Comparison of ENCODE assay signal across 18 cellular contexts in genomic region chr9:131348631-131349521, GRCh38. TPM values are rescaled to one million over a fixed set of nuclear protein-coding genes. Genes with fewer than 3 reads are reported as not detected.
DNase-seq lines count a peak whose midpoint lies in the region; TF ChIP-seq lines count a peak whose summit lies in the region.
"Had no signal": no experiment of that assay in that cellular context is flagged by ENCODE, and none has a peak within 500 bp of the region (broad histone marks: within the 10 kb centered on the region; RNA-seq: fewer than 3 reads in every experiment).

No MANE protein-coding gene starts in this region.

- no peak overlapping the region for H4K8ac ChIP-seq in neuronal stem cell (ENCODE audit: low read depth, low read length)

- no peaks in the 10 kb centered on the region for H3K27me3 ChIP-seq in neuronal stem cell (ENCODE audit: control insufficient read depth in 3 of 3, insufficient read depth in 3 of 3, low read depth in 1 of 3, low read length in 3 of 3)
- H3K27me3 ChIP-seq: colonic mucosa, hepatocyte, right atrium auricular region had no signal

- no peak overlapping the region for H3K14ac ChIP-seq in neuronal stem cell (ENCODE audit: low read length)

- H3K4me1 ChIP-seq in neuronal stem cell (ENCODE audit: control insufficient read depth in 2 of 2, insufficient read depth in 1 of 2, low read depth in 1 of 2, low read length in 2 of 2): peaks cover 3 to 8% of the 10 kb centered on the region in 2 donors

- in situ Hi-C loops in astrocyte of the cerebellum (cut with HindIII; ENCODE audit: low sequenced_read_pairs) (no loop called here), GM13976 (cut with MboI; ENCODE audit: low sequenced_read_pairs, unreplicated experiment) (no loop called here)

- no peak overlapping the region for H3K23ac ChIP-seq in neuronal stem cell (ENCODE audit: low read depth, low read length, poor library complexity)

- DNase-seq in HEK293T (ENCODE audit: extremely low spot score) (peak; percentile 13), astrocyte of the cerebellum (ENCODE audit: low read depth) (no peak), neuronal stem cell (ENCODE audit: low spot score) (no peak), GM13976 (ENCODE audit: low spot score) (no peak), NCI-H526 treated with DMSO at 0.1 percent for 48 hours (lab: John Stamatoyannopoulos, UW) (no peak), substantia nigra (lab: John Stamatoyannopoulos, UW) (no peak)
- DNase-seq in effector CD4-positive, alpha-beta T cell: no peak
- DNase-seq: activated CD4-positive, alpha-beta T cell treated with anti-CD3 and anti-CD28 coated beads, Interleukin-2, amount 10 ng/mL, durations not matched to agents 24 days and 14 days; activated T-cell treated with anti-CD3 and anti-CD28 coated beads, Interleukin-2, amount 50 U/mL, for 1 hour; CD4-positive, alpha-beta memory T cell; colonic mucosa; NCI-H1048; stimulated activated CD4-positive, alpha-beta T cell treated with anti-CD3 and anti-CD28 coated beads, Interleukin-2, amount 100 ng/mL, for 48 hours; T-helper 17 cell had no signal

- peak overlapping the region; percentile 82 for H2BK15ac ChIP-seq in neuronal stem cell (ENCODE audit: low read length)

- CTCF ChIA-PET in HEK293T (lab: Yijun Ruan, JAX): interaction anchor here (0.5 to 1.3 kb wide), 9 partner anchors 11 to 398 kb away, joined by 3 to 7 read pairs (median 3); no protein-coding TSS in a partner anchor

- WGBS in neuronal stem cell (ENCODE audit: extremely low coverage in 2 of 2, insufficient read length in 2 of 2, insufficient replicate concordance in 1 of 2), 2 donors: no CpG with 5 or more reads among the region's 10 CpGs

- H3K4me3 ChIP-seq in astrocyte of the cerebellum (ENCODE audit: low read depth, low read length) (no peak overlapping the region), neuronal stem cell (ENCODE audit: low read length in 2 of 2) (no peak overlapping the region)
- H3K4me3 ChIP-seq: colonic mucosa, hepatocyte had no signal

- POLR2A ChIA-PET in HEK293T (lab: Yijun Ruan, JAX): interaction anchor here (0.6 kb wide), 1 partner anchor 296 kb away, joined by 3 read pairs; no protein-coding TSS in a partner anchor

- H2AK5ac ChIP-seq in neuronal stem cell (ENCODE audit: low read depth, low read length): peak overlapping the region; percentile 91

- no peak overlapping the region for H3K18ac ChIP-seq in neuronal stem cell (ENCODE audit: low read length)

- no peak for TF ChIP-seq CTCF in C4-2B (conservative IDR thresholded peaks at IDR 0.05)
- TF ChIP-seq CTCF in astrocyte of the cerebellum (IDR thresholded peaks at IDR 0.05; ENCODE audit: low read depth, low read length, missing control alignments): peak; percentile 5
- TF ChIP-seq CTCF in GM13976 (IDR thresholded peaks at IDR 0.05; ENCODE audit: borderline replicate concordance, control extremely low read depth, extremely low read depth, insufficient read depth, missing control alignments): no peak

- H3K79me1 ChIP-seq in neuronal stem cell (ENCODE audit: low read depth, low read length): no peaks in the 10 kb centered on the region

- no peak overlapping the region for H3K4me2 ChIP-seq in neuronal stem cell (ENCODE audit: insufficient read depth, low read length, poor library complexity, severe bottlenecking)

- no peak overlapping the region for H2BK120ac ChIP-seq in neuronal stem cell (ENCODE audit: low read depth, low read length)

- H3K27ac ChIP-seq in C4-2B (peak overlapping the region; percentile 60), neuronal stem cell (replicated peaks; ENCODE audit: low read length) (no peak overlapping the region), substantia nigra (ENCODE audit: low read depth, low read length, poor library complexity, severe bottlenecking) (no peak overlapping the region)
- H3K27ac ChIP-seq: colonic mucosa, esophagus muscularis mucosa, hepatocyte, right atrium auricular region had no signal

- no peak overlapping the region for H2BK12ac ChIP-seq in neuronal stem cell (ENCODE audit: low read length)

- H3K9ac ChIP-seq in neuronal stem cell (ENCODE audit: low read depth, low read length, poor library complexity): no peak overlapping the region

- H2BK5ac ChIP-seq in neuronal stem cell (ENCODE audit: low read length): no peak overlapping the region

- H3K4ac ChIP-seq in neuronal stem cell (ENCODE audit: low read length): no peak overlapping the region

- H3K9me3 ChIP-seq in neuronal stem cell (replicated peaks in 1 of 2; ENCODE audit: control insufficient read depth in 2 of 2, insufficient read depth in 1 of 2, low read depth in 1 of 2, low read length in 2 of 2): no peaks in the 10 kb centered on the region
- H3K9me3 ChIP-seq: colonic mucosa, esophagus muscularis mucosa, right atrium auricular region had no signal

- no peak overlapping the region for H4K91ac ChIP-seq in neuronal stem cell (ENCODE audit: low read depth, low read length, poor library complexity)

- no peaks in the 10 kb centered on the region for H3K36me3 ChIP-seq in neuronal stem cell (replicated peaks in 1 of 2; ENCODE audit: control insufficient read depth in 2 of 2, insufficient read depth in 2 of 2, low read length in 2 of 2)
- H3K36me3 ChIP-seq: colonic mucosa, esophagus muscularis mucosa, right atrium auricular region had no signal

- peak overlapping the region; percentile 97 for H2AFZ ChIP-seq in neuronal stem cell (ENCODE audit: low read length)

TF ChIP-seq in HEK293T, 16 proteins besides CTCF, POLR2A, EP300 and RAD21:
- no peak for TF ChIP-seq FOXK2 (IDR thresholded peaks at IDR 0.05)
- no peak for TF ChIP-seq ELF4 (IDR thresholded peaks at IDR 0.05)
- no peak for TF ChIP-seq FOXM1 (IDR thresholded peaks at IDR 0.05; ENCODE audit: borderline replicate concordance)
- TF ChIP-seq ARNT (IDR thresholded peaks at IDR 0.05): no peak
- no peak for TF ChIP-seq LEF1 (IDR thresholded peaks at IDR 0.05; ENCODE audit: borderline replicate concordance)
- no peak for TF ChIP-seq TARDBP (IDR thresholded peaks at IDR 0.05)
- no peak for TF ChIP-seq BHLHE40 (IDR thresholded peaks at IDR 0.05; ENCODE audit: borderline replicate concordance)
- TF ChIP-seq ZNF384 (IDR thresholded peaks at IDR 0.05): no peak
- no peak for TF ChIP-seq SP1 (IDR thresholded peaks at IDR 0.05)
- no peak for TF ChIP-seq L3MBTL2 (conservative IDR thresholded peaks at IDR 0.05)
- no peak for TF ChIP-seq PKNOX1 (IDR thresholded peaks at IDR 0.05)
- no peak for TF ChIP-seq HDGF (IDR thresholded peaks at IDR 0.05; ENCODE audit: borderline replicate concordance)
- no peak for TF ChIP-seq SUZ12 (IDR thresholded peaks at IDR 0.05)
- no peak for TF ChIP-seq CTBP1 (IDR thresholded peaks at IDR 0.05; ENCODE audit: borderline replicate concordance)
- TF ChIP-seq NFRKB (IDR thresholded peaks at IDR 0.05): no peak
- no peak for TF ChIP-seq FOXA1 (IDR thresholded peaks at IDR 0.05)

RNA-seq across cellular contexts. Expression of gene PRRC2B, which starts 45.0 kb away (rescaled TPM):
- 108 TPM for polyA plus RNA-seq in neuronal stem cell (2013, experiment 1 of 2)
- 114 TPM for polyA plus RNA-seq in neuronal stem cell (2013, experiment 2 of 2)

RNA-seq across cellular contexts. Expression of gene PLPP7, which starts 59.4 kb away (rescaled TPM):
- 4.2 TPM for polyA plus RNA-seq in neuronal stem cell (2013, experiment 1 of 2)
- 4.1 TPM for polyA plus RNA-seq in neuronal stem cell (2013, experiment 2 of 2)
- polyA plus RNA-seq: CD4-positive, alpha-beta memory T cell had no signal
